23 cellular contexts compared by ENCODE assay signal in the genomic region with DNA sequence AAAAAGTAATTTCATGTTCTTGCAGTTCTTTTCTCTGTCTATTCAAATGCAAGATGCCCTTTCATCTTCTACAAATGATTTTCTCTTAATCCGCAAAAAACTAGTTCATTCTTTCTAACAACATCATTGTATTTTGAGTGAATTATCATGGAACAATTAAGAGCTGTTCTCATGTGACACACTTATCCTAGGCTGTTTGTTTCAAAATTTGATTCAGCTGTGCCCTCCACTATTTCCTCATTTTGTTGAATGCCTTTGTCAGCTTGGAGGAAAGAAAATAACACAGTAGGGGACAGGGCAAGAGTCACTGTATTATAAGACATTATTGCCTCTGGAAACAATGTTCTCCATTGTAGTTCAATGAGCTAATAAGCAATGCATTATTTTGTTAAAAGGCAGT.
"Had no signal": no experiment of that assay in that cellular context is flagged by ENCODE, and none has a peak within 500 bp of the region (broad histone marks: within the 10 kb centered on the region; RNA-seq: fewer than 3 reads in every experiment).

No MANE protein-coding gene starts in this region.

- H3K27ac ChIP-seq: colonic mucosa, epithelial cell of prostate, psoas muscle, stomach, suprapubic skin, VCaP had no signal

- ATAC-seq: activated CD4-positive, CD25-positive, alpha-beta regulatory T cell treated with anti-CD3 and anti-CD28 coated beads, Interleukin-2, amount 50 U/mL, for 24 hours; activated T-cell treated with anti-CD3 and anti-CD28 coated beads, Interleukin-2, amount 50 U/mL, for 72 hours; left colon; naive thymus-derived CD4-positive, alpha-beta T cell; psoas muscle; right cardiac atrium had no signal

- H3K36me3 ChIP-seq: colonic mucosa, stomach, suprapubic skin, tibial nerve had no signal

- H3K27ac Mint-ChIP-seq: activated CD4-positive, alpha-beta memory T cell treated with anti-CD3 and anti-CD28 coated beads, Interleukin-2, amount 10 ng/mL, durations not matched to agents 7 days and 5 days; activated CD4-positive, alpha-beta T cell treated with anti-CD3 and anti-CD28 coated beads, Interleukin-2, amount 10 ng/mL, durations not matched to agents 24 days and 14 days; activated naive CD4-positive, alpha-beta T cell treated with anti-CD3 and anti-CD28 coated beads for 36 hours; activated naive CD8-positive, alpha-beta T cell treated with anti-CD3 and anti-CD28 coated beads, Interleukin-2, amount 10 ng/mL, durations not matched to agents 7 days and 5 days; activated T-cell treated with anti-CD3 and anti-CD28 coated beads, Interleukin-2, amount 50 U/mL, for 72 hours; endodermal cell; naive thymus-derived CD4-positive, alpha-beta T cell; T-helper 1 cell treated with Interleukin-12 subunit alpha and Interleukin-12 subunit beta and Interleukin-4 antibody, amounts not matched to agents 30 μg/mL and 1 μg/mL, for 36 hours had no signal

- H3K4me1 Mint-ChIP-seq: activated CD4-positive, alpha-beta memory T cell treated with anti-CD3 and anti-CD28 coated beads, Interleukin-2, amount 10 ng/mL, durations not matched to agents 7 days and 5 days; activated CD4-positive, alpha-beta T cell treated with anti-CD3 and anti-CD28 coated beads, Interleukin-2, amount 10 ng/mL, durations not matched to agents 24 days and 14 days; activated naive CD8-positive, alpha-beta T cell treated with anti-CD3 and anti-CD28 coated beads, Interleukin-2, amount 10 ng/mL, durations not matched to agents 7 days and 5 days; endodermal cell; naive thymus-derived CD4-positive, alpha-beta T cell had no signal

- H3K27me3 ChIP-seq: colonic mucosa, stomach, suprapubic skin, tibial nerve had no signal

- H3K4me3 ChIP-seq: colonic mucosa, psoas muscle, stomach, suprapubic skin, tibial nerve had no signal

- DNase-seq: activated CD4-positive, alpha-beta memory T cell treated with anti-CD3 and anti-CD28 coated beads, Interleukin-2, amount 10 ng/mL, durations not matched to agents 7 days and 5 days; activated CD4-positive, alpha-beta T cell treated with anti-CD3 and anti-CD28 coated beads, Interleukin-2, amount 10 ng/mL, durations not matched to agents 24 days and 14 days; activated effector memory CD4-positive, alpha-beta T cell treated with Interleukin-2 at 50 U/mL for 16 hours; activated naive CD4-positive, alpha-beta T cell treated with anti-CD3 and anti-CD28 coated beads for 36 hours; activated naive CD8-positive, alpha-beta T cell treated with anti-CD3 and anti-CD28 coated beads, Interleukin-2, amount 10 ng/mL, durations not matched to agents 7 days and 5 days; activated T-cell treated with anti-CD3 and anti-CD28 coated beads, Interleukin-2, amount 50 U/mL, for 72 hours; amniotic stem cell; colonic mucosa; endodermal cell; left colon; mesenchymal stem cell; naive thymus-derived CD4-positive, alpha-beta T cell; psoas muscle; right cardiac atrium; stimulated activated CD4-positive, alpha-beta T cell treated with anti-CD3 and anti-CD28 coated beads, Interleukin-12 subunit alpha, Interleukin-12 subunit beta, amount 100 ng/mL, for 4 hours; stomach; T1000 had no signal

- H3K9me3 Mint-ChIP-seq: activated CD4-positive, alpha-beta memory T cell treated with anti-CD3 and anti-CD28 coated beads, Interleukin-2, amount 10 ng/mL, durations not matched to agents 7 days and 5 days; activated CD4-positive, alpha-beta T cell treated with anti-CD3 and anti-CD28 coated beads, Interleukin-2, amount 10 ng/mL, durations not matched to agents 24 days and 14 days; activated naive CD4-positive, alpha-beta T cell treated with anti-CD3 and anti-CD28 coated beads for 36 hours; activated naive CD8-positive, alpha-beta T cell treated with anti-CD3 and anti-CD28 coated beads, Interleukin-2, amount 10 ng/mL, durations not matched to agents 7 days and 5 days; activated T-cell treated with anti-CD3 and anti-CD28 coated beads, Interleukin-2, amount 50 U/mL, for 72 hours; endodermal cell; naive thymus-derived CD4-positive, alpha-beta T cell; T-helper 1 cell treated with Interleukin-12 subunit alpha and Interleukin-12 subunit beta and Interleukin-4 antibody, amounts not matched to agents 30 μg/mL and 1 μg/mL, for 36 hours had no signal

- H3K4me1 ChIP-seq: colonic mucosa, psoas muscle, stomach, suprapubic skin had no signal

- H3K36me3 Mint-ChIP-seq: activated naive CD8-positive, alpha-beta T cell treated with anti-CD3 and anti-CD28 coated beads, Interleukin-2, amount 10 ng/mL, durations not matched to agents 7 days and 5 days; naive thymus-derived CD4-positive, alpha-beta T cell had no signal

- H3K4me3 Mint-ChIP-seq: activated CD4-positive, alpha-beta memory T cell treated with anti-CD3 and anti-CD28 coated beads, Interleukin-2, amount 10 ng/mL, durations not matched to agents 7 days and 5 days; activated CD4-positive, alpha-beta T cell treated with anti-CD3 and anti-CD28 coated beads, Interleukin-2, amount 10 ng/mL, durations not matched to agents 24 days and 14 days; activated naive CD4-positive, alpha-beta T cell treated with anti-CD3 and anti-CD28 coated beads for 36 hours; activated naive CD8-positive, alpha-beta T cell treated with anti-CD3 and anti-CD28 coated beads, Interleukin-2, amount 10 ng/mL, durations not matched to agents 7 days and 5 days; activated T-cell treated with anti-CD3 and anti-CD28 coated beads, Interleukin-2, amount 50 U/mL, for 72 hours; endodermal cell; naive thymus-derived CD4-positive, alpha-beta T cell; T-helper 1 cell treated with Interleukin-12 subunit alpha and Interleukin-12 subunit beta and Interleukin-4 antibody, amounts not matched to agents 30 μg/mL and 1 μg/mL, for 36 hours had no signal

- H3K27me3 Mint-ChIP-seq: activated CD4-positive, alpha-beta T cell treated with anti-CD3 and anti-CD28 coated beads, Interleukin-2, amount 10 ng/mL, durations not matched to agents 24 days and 14 days had no signal
